In the genomic region with DNA sequence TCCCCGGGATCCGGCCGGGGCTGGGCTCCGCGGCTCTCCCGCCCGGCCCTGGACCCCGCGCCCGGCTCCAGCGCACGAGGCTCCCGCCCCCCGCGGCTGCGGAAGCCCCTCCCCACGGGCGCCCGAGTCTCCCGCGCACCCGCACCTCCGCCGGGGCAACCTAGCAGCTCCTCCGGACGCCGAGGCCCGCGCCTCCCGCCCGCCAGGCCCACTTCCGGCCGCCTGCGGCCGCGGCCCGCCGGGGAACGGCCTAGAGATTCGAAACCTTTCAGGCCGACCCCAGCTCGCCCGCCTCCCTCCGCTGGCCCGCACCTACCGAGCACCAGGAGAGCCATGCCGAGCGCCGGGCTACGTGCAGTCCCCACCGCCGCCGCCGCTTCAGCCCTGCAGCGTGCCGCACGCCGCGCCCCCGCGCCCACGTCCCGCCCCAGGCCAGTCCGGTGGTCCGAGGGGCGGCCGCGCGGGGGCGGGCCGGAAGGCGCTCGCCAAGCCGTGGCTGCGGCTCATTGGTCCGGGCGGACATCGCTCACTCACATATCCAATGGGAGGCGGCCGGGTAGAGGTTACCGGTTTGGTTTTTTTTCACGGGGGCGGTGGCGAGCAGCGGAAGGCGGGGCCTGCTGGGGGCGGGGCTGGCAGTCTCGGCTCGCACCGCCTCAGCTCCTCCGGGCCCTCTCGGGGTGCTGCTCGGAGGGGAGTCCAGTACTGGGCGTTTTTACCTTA, we compare ENCODE assay signal across 8 cellular contexts. TPM values are rescaled to one million over a fixed set of nuclear protein-coding genes. Genes with fewer than 3 reads are reported as not detected.
DNase-seq lines count a peak whose midpoint lies in the region; TF ChIP-seq lines count a peak whose summit lies in the region.

A gene with protein sequence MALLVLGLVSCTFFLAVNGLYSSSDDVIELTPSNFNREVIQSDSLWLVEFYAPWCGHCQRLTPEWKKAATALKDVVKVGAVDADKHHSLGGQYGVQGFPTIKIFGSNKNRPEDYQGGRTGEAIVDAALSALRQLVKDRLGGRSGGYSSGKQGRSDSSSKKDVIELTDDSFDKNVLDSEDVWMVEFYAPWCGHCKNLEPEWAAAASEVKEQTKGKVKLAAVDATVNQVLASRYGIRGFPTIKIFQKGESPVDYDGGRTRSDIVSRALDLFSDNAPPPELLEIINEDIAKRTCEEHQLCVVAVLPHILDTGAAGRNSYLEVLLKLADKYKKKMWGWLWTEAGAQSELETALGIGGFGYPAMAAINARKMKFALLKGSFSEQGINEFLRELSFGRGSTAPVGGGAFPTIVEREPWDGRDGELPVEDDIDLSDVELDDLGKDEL (minus strand): TSS at position 424 of the 723 bp plus-strand sequence. CDS start 89 bp downstream, at position 335.

- peak within 1 kb of the TSS; percentile 76 for H3K4me3 ChIP-seq in HAP-1
- peak within 1 kb of the TSS; percentile 91 for H3K4me3 ChIP-seq in MG63
- H3K4me3 ChIP-seq in fibroblast of pulmonary artery (replicated peaks; ENCODE audit: low read depth, low read length): peak within 1 kb of the TSS; percentile 75

- TF ChIP-seq CTCF in fibroblast of pulmonary artery (IDR thresholded peaks at IDR 0.05; ENCODE audit: low read length, missing control alignments) (no peak), nephron progenitor cell (IDR thresholded peaks at IDR 0.05) (no peak)

- in situ Hi-C loops in HAP-1 (cut with MboI; ENCODE audit: low sequenced_read_pairs): no loop called here

- peaks cover 6% of the 10 kb centered on the region for H3K27me3 Mint-ChIP-seq in nephron progenitor cell (ENCODE audit: low read depth, poor library complexity)
- H3K27me3 Mint-ChIP-seq in stimulated activated naive CD8-positive, alpha-beta T cell treated with anti-CD3 and anti-CD28 coated beads, Interleukin-15, Interleukin-2, amounts not matched to agents 100 ng/mL and 50 ng/mL, for 24 hours: no peaks in the 10 kb centered on the region

- H3K9me3 ChIP-seq in ES-I3 (ENCODE audit: control insufficient read depth, insufficient read depth, low read length) (no peaks in the 10 kb centered on the region), HAP-1 (no peaks in the 10 kb centered on the region), MG63 (no peaks in the 10 kb centered on the region)

- H3K36me3 ChIP-seq in ES-I3 (ENCODE audit: insufficient read depth, low read length) (peaks cover 5% of the 10 kb centered on the region; the same call in 1 of the 2 replicates), HAP-1 (replicated peaks) (peaks cover 18% of the 10 kb centered on the region), MG63 (peaks cover 34% of the 10 kb centered on the region)

- peak within 1 kb of the TSS; percentile 87 for H3K9ac ChIP-seq in ES-I3 (ENCODE audit: low read depth, low read length)

- peak within 1 kb of the TSS; percentile 94 for H3K4me3 Mint-ChIP-seq in nephron progenitor cell
- H3K4me3 Mint-ChIP-seq in stimulated activated naive CD8-positive, alpha-beta T cell treated with anti-CD3 and anti-CD28 coated beads, Interleukin-15, Interleukin-2, amounts not matched to agents 100 ng/mL and 50 ng/mL, for 24 hours: peak within 1 kb of the TSS; percentile 93

- H3K36me3 Mint-ChIP-seq in nephron progenitor cell (ENCODE audit: low read depth): peaks cover 12% of the 10 kb centered on the region
- peaks cover 33% of the 10 kb centered on the region for H3K36me3 Mint-ChIP-seq in stimulated activated naive CD8-positive, alpha-beta T cell treated with anti-CD3 and anti-CD28 coated beads, Interleukin-15, Interleukin-2, amounts not matched to agents 100 ng/mL and 50 ng/mL, for 24 hours (ENCODE audit: low read depth)

- peak within 1 kb of the TSS; percentile 95 for H3K27ac Mint-ChIP-seq in nephron progenitor cell
- peak within 1 kb of the TSS; percentile 97 for H3K27ac Mint-ChIP-seq in stimulated activated naive CD8-positive, alpha-beta T cell treated with anti-CD3 and anti-CD28 coated beads, Interleukin-15, Interleukin-2, amounts not matched to agents 100 ng/mL and 50 ng/mL, for 24 hours

- peaks cover 1% of the 10 kb centered on the region for H3K9me3 Mint-ChIP-seq in nephron progenitor cell
- H3K9me3 Mint-ChIP-seq in stimulated activated naive CD8-positive, alpha-beta T cell treated with anti-CD3 and anti-CD28 coated beads, Interleukin-15, Interleukin-2, amounts not matched to agents 100 ng/mL and 50 ng/mL, for 24 hours: no peaks in the 10 kb centered on the region

- H3K4me1 ChIP-seq in ES-I3 (ENCODE audit: insufficient read depth, low read length) (peaks cover 13% of the 10 kb centered on the region), HAP-1 (peaks cover 20% of the 10 kb centered on the region)

- DNase-seq in HAP-1 (ENCODE audit: low spot score in 2 of 2) (peak; percentile 91 to 98), MG63 (peak; percentile 97), SHP77 (lab: John Stamatoyannopoulos, UW) (peak; percentile 96 to 97), fibroblast of pulmonary artery (ENCODE audit: low read depth) (peak; percentile 97), nephron progenitor cell (peak; percentile 99)
- peak; percentile 93 for DNase-seq in activated effector memory CD4-positive, alpha-beta T cell treated with Interleukin-2 at 50 U/mL for 16 hours

- H3K27me3 ChIP-seq in HAP-1 (ENCODE audit: low read depth): no peaks in the 10 kb centered on the region
- no peaks in the 10 kb centered on the region for H3K27me3 ChIP-seq in MG63

- peaks cover 47% of the 10 kb centered on the region for H3K4me1 Mint-ChIP-seq in nephron progenitor cell
- H3K4me1 Mint-ChIP-seq in stimulated activated naive CD8-positive, alpha-beta T cell treated with anti-CD3 and anti-CD28 coated beads, Interleukin-15, Interleukin-2, amounts not matched to agents 100 ng/mL and 50 ng/mL, for 24 hours (ENCODE audit: low read depth): peaks cover 42% of the 10 kb centered on the region

RNA-seq across cellular contexts. Expression of the gene that starts here (rescaled TPM):
- total RNA-seq in MG63 (2014; rRNA removed; shearing (Covaris generic); ENCODE audit: low replicate concordance): 548 and 558 TPM in 2 replicates

Comparison
In these comparisons a context has a peak if more than half of its experiments do, and no peak if none do; other contexts are left out.
1. Peak in every context shown above with its lines: DNase-seq and H3K4me3 ChIP-seq.